In the genomic region with DNA sequence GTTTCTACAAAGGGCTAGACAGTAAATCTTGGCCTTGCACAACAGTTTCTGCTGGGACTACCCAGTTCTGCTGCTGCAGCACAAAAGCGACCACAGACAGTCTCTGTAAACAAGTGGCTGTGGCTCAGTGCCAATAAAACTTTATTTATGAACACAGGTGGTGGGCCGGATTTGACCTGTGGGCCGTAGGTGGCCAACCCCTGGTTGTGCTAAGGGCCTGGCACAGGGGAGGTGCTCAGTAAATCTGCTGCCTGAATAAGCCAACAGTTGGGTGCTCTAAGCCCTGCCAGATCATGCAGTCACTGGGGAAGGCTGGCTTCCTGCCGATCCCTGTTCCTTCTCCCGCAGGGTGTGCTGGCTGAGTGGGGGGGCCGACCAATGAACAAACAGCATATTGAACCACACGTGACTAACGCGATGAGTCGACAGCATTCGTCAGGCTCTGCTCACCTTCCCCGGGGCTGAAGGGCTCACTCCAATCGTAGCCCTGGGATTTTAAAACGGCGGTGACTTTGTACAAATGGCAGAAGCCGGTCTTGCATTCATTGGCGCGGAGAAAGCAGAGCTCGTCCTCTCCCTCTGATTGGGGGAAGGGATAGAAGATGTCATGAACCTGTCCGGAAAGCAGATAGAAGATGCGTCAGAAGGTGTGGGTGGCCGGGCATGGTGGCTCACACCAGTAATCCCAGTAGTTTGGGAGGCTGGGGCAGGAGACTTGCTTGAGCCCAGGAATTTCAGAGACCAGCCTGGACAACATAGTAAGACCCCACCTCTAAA, we compare ENCODE assay signal across 10 cellular contexts. TPM values are rescaled to one million over a fixed set of nuclear protein-coding genes. Genes with fewer than 3 reads are reported as not detected.
DNase-seq lines count a peak whose midpoint lies in the region; ATAC-seq, FAIRE-seq and TF ChIP-seq lines count a peak whose summit lies in the region.
"Had no signal": no experiment of that assay in that cellular context is flagged by ENCODE, and none has a peak within 500 bp of the region (broad histone marks: within the 10 kb centered on the region; RNA-seq: fewer than 3 reads in every experiment).

No MANE protein-coding gene starts in this region.

- TF ChIP-seq CTCF in K562 (IDR thresholded peaks at IDR 0.05 in 2 of 3, conservative IDR thresholded peaks at IDR 0.05 in 1 of 3; ENCODE audit: insufficient read depth in 2 of 3, low read depth in 1 of 3, low read length in 3 of 3): no peak
- no peak for TF ChIP-seq CTCF in vagina (IDR thresholded peaks at IDR 0.05)
- no peak for TF ChIP-seq CTCF in activated CD8-positive, alpha-beta T cell treated with anti-CD3 and anti-CD28 coated beads for 36 hours (IDR thresholded peaks at IDR 0.05)

- H3K27me3 ChIP-seq in K562 (ENCODE audit: control insufficient read depth in 2 of 2, insufficient read depth in 2 of 2, low read length in 2 of 2) (no peaks in the 10 kb centered on the region), vagina (no peaks in the 10 kb centered on the region)

- no peaks in the 10 kb centered on the region for H3K27me3 Mint-ChIP-seq in activated T-cell treated with anti-CD3 and anti-CD28 coated beads, Interleukin-2, amount 50 U/mL, for 24 hours
- no peaks in the 10 kb centered on the region for H3K27me3 Mint-ChIP-seq in activated T-cell treated with anti-CD3 and anti-CD28 coated beads, Interleukin-2, amount 50 U/mL, for 72 hours (ENCODE audit: low read depth)
- H3K27me3 Mint-ChIP-seq in activated CD8-positive, alpha-beta T cell treated with anti-CD3 and anti-CD28 coated beads for 36 hours: no peaks in the 10 kb centered on the region
- H3K27me3 Mint-ChIP-seq: B cell had no signal

- H3K4me1 Mint-ChIP-seq in activated T-cell treated with anti-CD3 and anti-CD28 coated beads, Interleukin-2, amount 50 U/mL, for 24 hours (ENCODE audit: low read depth): peaks cover 2% of the 10 kb centered on the region
- no peaks in the 10 kb centered on the region for H3K4me1 Mint-ChIP-seq in activated T-cell treated with anti-CD3 and anti-CD28 coated beads, Interleukin-2, amount 50 U/mL, for 72 hours (ENCODE audit: low read depth)
- no peaks in the 10 kb centered on the region for H3K4me1 Mint-ChIP-seq in activated CD8-positive, alpha-beta T cell treated with anti-CD3 and anti-CD28 coated beads for 36 hours (ENCODE audit: low read depth)
- H3K4me1 Mint-ChIP-seq: B cell had no signal

- peak overlapping the region in 1 of 2 experiments; percentile 69; a peak in 2 of 4 replicates for H3K9ac ChIP-seq in K562 (ENCODE audit: insufficient read depth in 1 of 2, low read depth in 2 of 2, low read length in 2 of 2)

- in situ Hi-C loops in K562 (cut with MboI): no loop called here

- H3K9me1 ChIP-seq in K562 (ENCODE audit: control insufficient read depth, insufficient read depth, low read length): no peaks in the 10 kb centered on the region

- H3K27ac ChIP-seq in K562 (ENCODE audit: extremely low read depth, low read depth, low read length) (no peak overlapping the region; the same call in 2 of the 3 replicates), vagina (peak overlapping the region; percentile 51)

- TF ChIP-seq POLR2A in K562 (conservative IDR thresholded peaks at IDR 0.05): no peak
- no peak for TF ChIP-seq POLR2A in vagina (IDR thresholded peaks at IDR 0.05)

- no peaks in the 10 kb centered on the region for H3K9me3 Mint-ChIP-seq in activated T-cell treated with anti-CD3 and anti-CD28 coated beads, Interleukin-2, amount 50 U/mL, for 24 hours
- no peaks in the 10 kb centered on the region for H3K9me3 Mint-ChIP-seq in activated T-cell treated with anti-CD3 and anti-CD28 coated beads, Interleukin-2, amount 50 U/mL, for 72 hours
- no peaks in the 10 kb centered on the region for H3K9me3 Mint-ChIP-seq in activated CD8-positive, alpha-beta T cell treated with anti-CD3 and anti-CD28 coated beads for 36 hours

- H3K79me2 ChIP-seq in K562 (ENCODE audit: control insufficient read depth, insufficient read depth, low read length): no peaks in the 10 kb centered on the region

- H3K4me3 ChIP-seq in K562: no peak overlapping the region
- no peak overlapping the region for H3K4me3 ChIP-seq in vagina

- H3K27ac Mint-ChIP-seq in activated T-cell treated with anti-CD3 and anti-CD28 coated beads, Interleukin-2, amount 50 U/mL, for 24 hours: peak overlapping the region; percentile 27
- H3K27ac Mint-ChIP-seq in activated T-cell treated with anti-CD3 and anti-CD28 coated beads, Interleukin-2, amount 50 U/mL, for 72 hours: no peak overlapping the region
- no peak overlapping the region for H3K27ac Mint-ChIP-seq in activated CD8-positive, alpha-beta T cell treated with anti-CD3 and anti-CD28 coated beads for 36 hours
- H3K27ac Mint-ChIP-seq: B cell had no signal

- intact Hi-C loops in K562 (cut with micrococcal nuclease): no loop called here
- intact Hi-C loops in vagina (cut with DNase I): no loop called here
- intact Hi-C loops in activated CD8-positive, alpha-beta T cell treated with anti-CD3 and anti-CD28 coated beads for 36 hours (cut with micrococcal nuclease): no loop called here

- BruUV-seq in K562 (replicated peaks; lab: Mats Ljungman, UMichigan): no TSS peak

- H3K4me1 ChIP-seq in K562 (replicated peaks in 1 of 2; ENCODE audit: control insufficient read depth in 2 of 2, insufficient read depth in 2 of 2, low read length in 2 of 2): peaks cover 0 to 24% of the 10 kb centered on the region in 2 experiments; a peak in 2 of 5 replicates
- H3K4me1 ChIP-seq in vagina: peaks cover 8% of the 10 kb centered on the region

- ATAC-seq in activated T-cell treated with anti-CD3 and anti-CD28 coated beads, Interleukin-2, amount 50 U/mL, for 72 hours (replicated peaks in 1 of 2): no peak
- ATAC-seq in K562 (peak; percentile 67), HG02798 (IDR thresholded peaks at IDR 0.05; ENCODE audit: poor library complexity, unreplicated experiment) (no peak), HG02759 (IDR thresholded peaks at IDR 0.05; ENCODE audit: unreplicated experiment) (no peak)
- ATAC-seq in activated CD8-positive, alpha-beta T cell treated with anti-CD3 and anti-CD28 coated beads for 36 hours: no peak

- no peak for TF ChIP-seq RAD21 in K562 (CRISPR knock-in tag; conservative IDR thresholded peaks at IDR 0.05 in 1 of 2, IDR thresholded peaks at IDR 0.05 in 1 of 2)

- no peak overlapping the region for H2AFZ ChIP-seq in K562 (ENCODE audit: low read depth, low read length)

- H3K4me3 Mint-ChIP-seq in activated T-cell treated with anti-CD3 and anti-CD28 coated beads, Interleukin-2, amount 50 U/mL, for 24 hours: no peak overlapping the region
- no peak overlapping the region for H3K4me3 Mint-ChIP-seq in activated T-cell treated with anti-CD3 and anti-CD28 coated beads, Interleukin-2, amount 50 U/mL, for 72 hours
- no peak overlapping the region for H3K4me3 Mint-ChIP-seq in activated CD8-positive, alpha-beta T cell treated with anti-CD3 and anti-CD28 coated beads for 36 hours
- H3K4me3 Mint-ChIP-seq: B cell had no signal

- POLR2A ChIA-PET in K562 (lab: Yijun Ruan, JAX): no interaction called here
- POLR2A ChIA-PET in activated CD8-positive, alpha-beta T cell treated with anti-CD3 and anti-CD28 coated beads for 36 hours (lab: Charles Lee): interaction anchor here (0.6 kb wide), 1 partner anchor 891 kb away, joined by 3 read pairs; no protein-coding TSS in a partner anchor

- no peak overlapping the region for H3K4me2 ChIP-seq in K562 (ENCODE audit: insufficient read depth, low read length)

- H3K36me3 ChIP-seq in K562 (ENCODE audit: control insufficient read depth, insufficient read depth, low read length) (peaks cover 87% of the 10 kb centered on the region; the same call in 2 of the 3 replicates), vagina (peaks cover 3 to 87% of the 10 kb centered on the region in 2 donors)

- H3K9me3 ChIP-seq in K562 (replicated peaks; ENCODE audit: control insufficient read depth, insufficient read depth, low read depth, low read length): no peaks in the 10 kb centered on the region
- H3K9me3 ChIP-seq in vagina: no peaks in the 10 kb centered on the region

- no peak for TF ChIP-seq EP300 in K562 (IDR thresholded peaks at IDR 0.05; ENCODE audit: low read length)

- H4K20me1 ChIP-seq in K562 (replicated peaks; ENCODE audit: control insufficient read depth, insufficient read depth, low read length): no peaks in the 10 kb centered on the region

- WGBS in K562 (ENCODE audit: insufficient coverage, low coverage, missing lambda C conversion rate): 62% methylated on average over 18 of the region's 22 CpGs

- FAIRE-seq in K562 (lab: Jason Lieb, UNC): peak; percentile 78
- FAIRE-seq: kidney had no signal

- CTCF ChIA-PET in K562 (lab: Yijun Ruan, JAX; ENCODE audit: low intra/inter-chr PET ratio): no interaction called here
- CTCF ChIA-PET in activated CD8-positive, alpha-beta T cell treated with anti-CD3 and anti-CD28 coated beads for 36 hours (lab: Charles Lee): no interaction called here

- peaks cover 92% of the 10 kb centered on the region for H3K36me3 Mint-ChIP-seq in activated T-cell treated with anti-CD3 and anti-CD28 coated beads, Interleukin-2, amount 50 U/mL, for 24 hours (ENCODE audit: low read depth)
- H3K36me3 Mint-ChIP-seq in activated T-cell treated with anti-CD3 and anti-CD28 coated beads, Interleukin-2, amount 50 U/mL, for 72 hours (ENCODE audit: insufficient read depth in 2 of 2): peaks cover 6 to 16% of the 10 kb centered on the region in 2 donors
- H3K36me3 Mint-ChIP-seq in activated CD8-positive, alpha-beta T cell treated with anti-CD3 and anti-CD28 coated beads for 36 hours (ENCODE audit: low read depth): peaks cover 21% of the 10 kb centered on the region

- no peak for DNase-seq in activated T-cell treated with anti-CD3 and anti-CD28 coated beads, Interleukin-2, amount 50 U/mL, for 24 hours
- DNase-seq in activated T-cell treated with anti-CD3 and anti-CD28 coated beads, Interleukin-2, amount 50 U/mL, for 72 hours: no peak
- DNase-seq in K562 (ENCODE audit: extremely low read depth in 1 of 4, low spot score in 3 of 4) (peak; percentile 34 to 69 (median 58)), iris pigment epithelial cell (ENCODE audit: low read depth) (peak; percentile 98), vagina (ENCODE audit: extremely low spot score in 2 of 2) (peak in 1 of 2 donors; percentile 95)
- no peak for DNase-seq in activated CD8-positive, alpha-beta T cell treated with anti-CD3 and anti-CD28 coated beads for 36 hours
- DNase-seq: kidney had no signal

RNA-seq across cellular contexts. Expression of a gene that starts 24.3 kb away (rescaled TPM):
- total RNA-seq in activated T-cell treated with anti-CD3 and anti-CD28 coated beads, Interleukin-2, amount 50 U/mL, for 72 hours: 10 to 100 TPM; 51.9 to 78.8 TPM
- 55.1 and 137 TPM in 2 replicates for total RNA-seq in K562 (2011; cell fraction: chromatin; rRNA removed; ENCODE audit: low replicate concordance)
- 204 and 212 TPM in 2 replicates for total RNA-seq in K562 (2011; cell fraction: nucleolus; rRNA removed)
- total RNA-seq in K562 (2011; cell fraction: nucleoplasm; rRNA removed): 127 and 144 TPM in 2 replicates
- 131 and 143 TPM in 2 replicates for total RNA-seq in K562 (2014; rRNA removed)
- 52.2 and 67.5 TPM in 2 replicates for total RNA-seq in K562 (2014; rRNA removed; fragmentation: Illumina TruSeq; extraction: Trizol)
- 81.6 and 83.0 TPM in 2 replicates for total RNA-seq in K562 (2015; rRNA removed; fragmentation: Illumina TruSeq; extraction: Trizol)
- 91.5 and 96.7 TPM in 2 replicates for total RNA-seq in K562 (2021)
- polyA plus RNA-seq in K562 (2011; rRNA removed): 82.1 and 86.0 TPM in 2 replicates
- 118 and 186 TPM in 2 replicates for polyA plus RNA-seq in K562 (2011; cell fraction: cytosol; rRNA removed)
- 46.8 and 51.5 TPM in 2 replicates for polyA plus RNA-seq in K562 (2011; cell fraction: nucleus; rRNA removed)
- polyA plus RNA-seq in K562 (2012): 164 and 292 TPM in 2 replicates
- 60.5 and 66.6 TPM in 2 replicates for polyA plus RNA-seq in K562 (2014; fragmentation: Illumina TruSeq; extraction: Trizol)
- 10 to 100 TPM in 1 of 2 experiments, 1 to 10 TPM in 1; 4.2 to 12.6 TPM for polyA plus RNA-seq in K562 (2014; fragmentation: Nextera tagmentation; extraction: Ambion mirVana)
- polyA plus RNA-seq in K562 (2014; rRNA removed): 141 and 166 TPM in 2 replicates
- polyA minus RNA-seq in K562 (2011; rRNA and poly(A)+ RNA removed): 17.9 and 26.4 TPM in 2 replicates
- 32.6 and 58.7 TPM in 2 replicates for polyA minus RNA-seq in K562 (2011; cell fraction: cytosol; rRNA and poly(A)+ RNA removed)
- polyA minus RNA-seq in K562 (2011; cell fraction: nucleus; rRNA and poly(A)+ RNA removed): 14.4 and 24.1 TPM in 2 replicates
- total RNA-seq in vagina: 33.4 TPM
- total RNA-seq in activated CD8-positive, alpha-beta T cell treated with anti-CD3 and anti-CD28 coated beads for 36 hours: 10 to 100 TPM; 58.3 to 62.1 TPM

RNA-seq across cellular contexts. Expression of a gene that starts 29.2 kb away (rescaled TPM):
- 10 to 100 TPM; 58.8 to 61.0 TPM for total RNA-seq in activated T-cell treated with anti-CD3 and anti-CD28 coated beads, Interleukin-2, amount 50 U/mL, for 72 hours
- total RNA-seq in K562 (2011; cell fraction: chromatin; rRNA removed; ENCODE audit: low replicate concordance): 45.6 and 105 TPM in 2 replicates
- 61.4 and 62.6 TPM in 2 replicates for total RNA-seq in K562 (2011; cell fraction: nucleolus; rRNA removed)
- total RNA-seq in K562 (2011; cell fraction: nucleoplasm; rRNA removed): 50.8 and 52.2 TPM in 2 replicates
- 43.0 and 64.9 TPM in 2 replicates for total RNA-seq in K562 (2014; rRNA removed)
- 12.7 and 16.0 TPM in 2 replicates for total RNA-seq in K562 (2014; rRNA removed; fragmentation: Illumina TruSeq; extraction: Trizol)
- 23.6 and 24.5 TPM in 2 replicates for total RNA-seq in K562 (2015; rRNA removed; fragmentation: Illumina TruSeq; extraction: Trizol)
- 60.0 and 66.7 TPM in 2 replicates for total RNA-seq in K562 (2021)
- 5.4 and 7.1 TPM in 2 replicates for polyA plus RNA-seq in K562 (2011; rRNA removed)
- 6.1 and 12.8 TPM in 2 replicates for polyA plus RNA-seq in K562 (2011; cell fraction: cytosol; rRNA removed)
- 9.6 and 23.4 TPM in 2 replicates for polyA plus RNA-seq in K562 (2011; cell fraction: nucleus; rRNA removed)
- 26.0 and 32.1 TPM in 2 replicates for polyA plus RNA-seq in K562 (2012)
- 33.5 and 50.1 TPM in 2 replicates for polyA plus RNA-seq in K562 (2014; fragmentation: Illumina TruSeq; extraction: Trizol)
- 1 to 10 TPM in 1 of 2 experiments, under 1 TPM in 1; 0.90 to 1.1 TPM for polyA plus RNA-seq in K562 (2014; fragmentation: Nextera tagmentation; extraction: Ambion mirVana)
- 27.8 and 30.6 TPM in 2 replicates for polyA plus RNA-seq in K562 (2014; rRNA removed)
- 4.6 and 8.5 TPM in 2 replicates for polyA minus RNA-seq in K562 (2011; rRNA and poly(A)+ RNA removed)
- 17.6 and 18.5 TPM in 2 replicates for polyA minus RNA-seq in K562 (2011; cell fraction: cytosol; rRNA and poly(A)+ RNA removed)
- 17.1 and 24.1 TPM in 2 replicates for polyA minus RNA-seq in K562 (2011; cell fraction: nucleus; rRNA and poly(A)+ RNA removed)
- total RNA-seq in vagina: 53.8 TPM
- 10 to 100 TPM; 60.4 to 64.0 TPM for total RNA-seq in activated CD8-positive, alpha-beta T cell treated with anti-CD3 and anti-CD28 coated beads for 36 hours

RNA-seq across cellular contexts. Expression of a gene that starts 55.1 kb away (rescaled TPM):
- total RNA-seq in activated T-cell treated with anti-CD3 and anti-CD28 coated beads, Interleukin-2, amount 50 U/mL, for 72 hours: 10 to 100 TPM; 22.1 to 25.7 TPM
- 10.7 and 24.6 TPM in 2 replicates for total RNA-seq in K562 (2011; cell fraction: chromatin; rRNA removed; ENCODE audit: low replicate concordance)
- 13.8 and 17.5 TPM in 2 replicates for total RNA-seq in K562 (2011; cell fraction: nucleolus; rRNA removed)
- 10.7 and 12.8 TPM in 2 replicates for total RNA-seq in K562 (2011; cell fraction: nucleoplasm; rRNA removed)
- total RNA-seq in K562 (2014; rRNA removed) (4.0 and 4.4 TPM in 2 replicates), K562 (2014; rRNA removed; fragmentation: Illumina TruSeq; extraction: Trizol) (4.3 and 4.6 TPM in 2 replicates), K562 (2015; rRNA removed; fragmentation: Illumina TruSeq; extraction: Trizol) (4.9 and 5.4 TPM in 2 replicates), K562 (2021) (6.5 and 9.3 TPM in 2 replicates), vagina (13.0 TPM)
- polyA plus RNA-seq in K562 (2011; rRNA removed) (5.7 and 8.0 TPM in 2 replicates), K562 (2014; fragmentation: Illumina TruSeq; extraction: Trizol) (6.6 and 7.3 TPM in 2 replicates), K562 (2014; fragmentation: Nextera tagmentation; extraction: Ambion mirVana) (1 to 10 TPM in 1 of 2 experiments, under 1 TPM in 1; 0.69 to 1.0 TPM), K562 (2014; rRNA removed) (6.8 and 7.3 TPM in 2 replicates)
- 8.2 and 15.6 TPM in 2 replicates for polyA plus RNA-seq in K562 (2011; cell fraction: cytosol; rRNA removed)
- 3.0 and 4.8 TPM in 2 replicates for polyA plus RNA-seq in K562 (2011; cell fraction: nucleus; rRNA removed)
- 7.6 and 10.7 TPM in 2 replicates for polyA plus RNA-seq in K562 (2012)
- 4.5 and 8.6 TPM in 2 replicates for polyA minus RNA-seq in K562 (2011; rRNA and poly(A)+ RNA removed)
- polyA minus RNA-seq in K562 (2011; cell fraction: cytosol; rRNA and poly(A)+ RNA removed): 4.7 and 6.4 TPM in 2 replicates
- polyA minus RNA-seq in K562 (2011; cell fraction: nucleus; rRNA and poly(A)+ RNA removed): 3.0 and 4.6 TPM in 2 replicates
- 10 to 100 TPM; 13.5 to 13.7 TPM for total RNA-seq in activated CD8-positive, alpha-beta T cell treated with anti-CD3 and anti-CD28 coated beads for 36 hours

Comparison
In these comparisons a context has a peak if more than half of its experiments do, and no peak if none do; other contexts are left out.
1. DNase-seq: peak in K562 (4 of 4) and iris pigment epithelial cell (single experiment); none in activated T-cell treated with anti-CD3 and anti-CD28 coated beads, Interleukin-2, amount 50 U/mL, for 24 hours (single experiment), activated T-cell treated with anti-CD3 and anti-CD28 coated beads, Interleukin-2, amount 50 U/mL, for 72 hours (0 of 2) and activated CD8-positive, alpha-beta T cell treated with anti-CD3 and anti-CD28 coated beads for 36 hours (single experiment).